8 cellular contexts compared by ENCODE assay signal in the genomic region with DNA sequence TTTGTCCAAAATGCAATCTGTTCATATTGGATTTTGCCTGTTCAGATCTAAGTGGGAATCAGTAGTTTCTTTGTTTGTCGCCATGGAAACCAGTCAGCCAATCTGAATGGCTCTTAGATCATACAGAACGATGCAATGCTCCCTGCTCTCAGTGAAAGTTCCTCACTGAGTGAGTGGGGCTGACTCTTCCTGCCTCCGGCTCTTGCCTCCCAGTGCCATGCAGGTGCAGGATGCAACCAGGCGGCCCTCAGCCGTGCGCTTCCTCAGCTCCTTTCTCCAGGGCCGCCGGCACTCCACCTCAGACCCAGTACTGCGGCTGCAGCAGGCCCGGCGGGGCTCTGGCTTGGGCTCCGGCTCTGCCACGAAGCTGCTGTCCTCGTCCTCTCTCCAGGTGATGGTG. TPM values are rescaled to one million over a fixed set of nuclear protein-coding genes. Genes with fewer than 3 reads are reported as not detected.
DNase-seq lines count a peak whose midpoint lies in the region; ATAC-seq, FAIRE-seq and TF ChIP-seq lines count a peak whose summit lies in the region.

A gene with protein sequence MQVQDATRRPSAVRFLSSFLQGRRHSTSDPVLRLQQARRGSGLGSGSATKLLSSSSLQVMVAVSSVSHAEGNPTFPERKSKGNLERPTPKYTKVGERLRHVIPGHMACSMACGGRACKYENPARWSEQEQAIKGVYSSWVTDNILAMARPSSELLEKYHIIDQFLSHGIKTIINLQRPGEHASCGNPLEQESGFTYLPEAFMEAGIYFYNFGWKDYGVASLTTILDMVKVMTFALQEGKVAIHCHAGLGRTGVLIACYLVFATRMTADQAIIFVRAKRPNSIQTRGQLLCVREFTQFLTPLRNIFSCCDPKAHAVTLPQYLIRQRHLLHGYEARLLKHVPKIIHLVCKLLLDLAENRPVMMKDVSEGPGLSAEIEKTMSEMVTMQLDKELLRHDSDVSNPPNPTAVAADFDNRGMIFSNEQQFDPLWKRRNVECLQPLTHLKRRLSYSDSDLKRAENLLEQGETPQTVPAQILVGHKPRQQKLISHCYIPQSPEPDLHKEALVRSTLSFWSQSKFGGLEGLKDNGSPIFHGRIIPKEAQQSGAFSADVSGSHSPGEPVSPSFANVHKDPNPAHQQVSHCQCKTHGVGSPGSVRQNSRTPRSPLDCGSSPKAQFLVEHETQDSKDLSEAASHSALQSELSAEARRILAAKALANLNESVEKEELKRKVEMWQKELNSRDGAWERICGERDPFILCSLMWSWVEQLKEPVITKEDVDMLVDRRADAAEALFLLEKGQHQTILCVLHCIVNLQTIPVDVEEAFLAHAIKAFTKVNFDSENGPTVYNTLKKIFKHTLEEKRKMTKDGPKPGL (plus strand): TSS at position 151 of the 400 bp plus-strand sequence. CDS start 67 bp downstream, at position 218.

- H3K4me1 Mint-ChIP-seq in GM23338: peaks cover 32% of the 10 kb centered on the region

- no peak for TF ChIP-seq POLR2A in GM18505 (IDR thresholded peaks at IDR 0.05; ENCODE audit: borderline replicate concordance, extremely low read depth, insufficient read depth, insufficient read length)

- peak within 1 kb of the TSS; percentile 80 for H3K27ac Mint-ChIP-seq in GM23338

- peak within 1 kb of the TSS; percentile 67 for H3K4me2 ChIP-seq in GM23338

- H3K9me3 Mint-ChIP-seq in GM23338: no peaks in the 10 kb centered on the region

- H3K27ac ChIP-seq in GM23338 (ENCODE audit: low read depth): peak within 1 kb of the TSS; percentile 78

- H3K4me3 ChIP-seq in GM23338: peak within 1 kb of the TSS; percentile 35

- H3K4me3 Mint-ChIP-seq in GM23338: peak within 1 kb of the TSS; percentile 57

- no peaks in the 10 kb centered on the region for H3K27me3 ChIP-seq in GM23338 (ENCODE audit: insufficient read depth)

- no peaks in the 10 kb centered on the region for H3K79me2 ChIP-seq in GM23338 (replicated peaks; ENCODE audit: insufficient read depth)

- no peak within 1 kb of the TSS for H2AFZ ChIP-seq in GM23338

- no peaks in the 10 kb centered on the region for H3K36me3 ChIP-seq in GM23338 (ENCODE audit: insufficient read depth)

- H3F3A ChIP-seq in GM23338 (replicated peaks; ENCODE audit: low read depth): no peaks in the 10 kb centered on the region

- TF ChIP-seq CTCF in GM23338 (conservative IDR thresholded peaks at IDR 0.05; ENCODE audit: low read depth in 2 of 2): no peak

- peaks cover 9% of the 10 kb centered on the region for H3K4me1 ChIP-seq in GM23338 (ENCODE audit: insufficient read depth)

- H3K36me3 Mint-ChIP-seq in GM23338 (ENCODE audit: low read depth): peaks cover 4% of the 10 kb centered on the region; the same call in 1 of the 3 replicates

- H4K20me1 ChIP-seq in GM23338 (replicated peaks; ENCODE audit: insufficient read depth): no peaks in the 10 kb centered on the region

- FAIRE-seq in frontal cortex (lab: Jason Lieb, UNC): peak; percentile 65

- no peaks in the 10 kb centered on the region for H3K9me2 ChIP-seq in GM23338 (ENCODE audit: insufficient read depth)

- ATAC-seq in GM23338 (peak; percentile 97), GM18505 (IDR thresholded peaks at IDR 0.05; ENCODE audit: unreplicated experiment) (no peak), HG03521 (IDR thresholded peaks at IDR 0.05; ENCODE audit: unreplicated experiment) (no peak), GM19395 (IDR thresholded peaks at IDR 0.05; ENCODE audit: unreplicated experiment) (no peak)

- H3K27me3 Mint-ChIP-seq in GM23338 (ENCODE audit: insufficient read depth, low read depth, poor library complexity): peaks cover 2% of the 10 kb centered on the region

- DNase-seq in GM23338 (ENCODE audit: low spot score) (peak; percentile 88), RKO (ENCODE audit: low spot score) (peak; percentile 87), frontal cortex (ENCODE audit: low spot score in 2 of 2) (peak; percentile 62 to 73), pons (ENCODE audit: low spot score) (peak; percentile 98)
- no peak for DNase-seq in effector CD4-positive, alpha-beta T cell

TF ChIP-seq in GM23338, 12 proteins besides CTCF, POLR2A, EP300 and RAD21 (continues in another document):
- TF ChIP-seq ZNF331 (CRISPR knock-in tag; IDR thresholded peaks at IDR 0.05; ENCODE audit: low read depth): no peak
- no peak for TF ChIP-seq EZH2phosphoT487 (IDR thresholded peaks at IDR 0.05; ENCODE audit: unreplicated experiment)
- TF ChIP-seq, protein P1, sequence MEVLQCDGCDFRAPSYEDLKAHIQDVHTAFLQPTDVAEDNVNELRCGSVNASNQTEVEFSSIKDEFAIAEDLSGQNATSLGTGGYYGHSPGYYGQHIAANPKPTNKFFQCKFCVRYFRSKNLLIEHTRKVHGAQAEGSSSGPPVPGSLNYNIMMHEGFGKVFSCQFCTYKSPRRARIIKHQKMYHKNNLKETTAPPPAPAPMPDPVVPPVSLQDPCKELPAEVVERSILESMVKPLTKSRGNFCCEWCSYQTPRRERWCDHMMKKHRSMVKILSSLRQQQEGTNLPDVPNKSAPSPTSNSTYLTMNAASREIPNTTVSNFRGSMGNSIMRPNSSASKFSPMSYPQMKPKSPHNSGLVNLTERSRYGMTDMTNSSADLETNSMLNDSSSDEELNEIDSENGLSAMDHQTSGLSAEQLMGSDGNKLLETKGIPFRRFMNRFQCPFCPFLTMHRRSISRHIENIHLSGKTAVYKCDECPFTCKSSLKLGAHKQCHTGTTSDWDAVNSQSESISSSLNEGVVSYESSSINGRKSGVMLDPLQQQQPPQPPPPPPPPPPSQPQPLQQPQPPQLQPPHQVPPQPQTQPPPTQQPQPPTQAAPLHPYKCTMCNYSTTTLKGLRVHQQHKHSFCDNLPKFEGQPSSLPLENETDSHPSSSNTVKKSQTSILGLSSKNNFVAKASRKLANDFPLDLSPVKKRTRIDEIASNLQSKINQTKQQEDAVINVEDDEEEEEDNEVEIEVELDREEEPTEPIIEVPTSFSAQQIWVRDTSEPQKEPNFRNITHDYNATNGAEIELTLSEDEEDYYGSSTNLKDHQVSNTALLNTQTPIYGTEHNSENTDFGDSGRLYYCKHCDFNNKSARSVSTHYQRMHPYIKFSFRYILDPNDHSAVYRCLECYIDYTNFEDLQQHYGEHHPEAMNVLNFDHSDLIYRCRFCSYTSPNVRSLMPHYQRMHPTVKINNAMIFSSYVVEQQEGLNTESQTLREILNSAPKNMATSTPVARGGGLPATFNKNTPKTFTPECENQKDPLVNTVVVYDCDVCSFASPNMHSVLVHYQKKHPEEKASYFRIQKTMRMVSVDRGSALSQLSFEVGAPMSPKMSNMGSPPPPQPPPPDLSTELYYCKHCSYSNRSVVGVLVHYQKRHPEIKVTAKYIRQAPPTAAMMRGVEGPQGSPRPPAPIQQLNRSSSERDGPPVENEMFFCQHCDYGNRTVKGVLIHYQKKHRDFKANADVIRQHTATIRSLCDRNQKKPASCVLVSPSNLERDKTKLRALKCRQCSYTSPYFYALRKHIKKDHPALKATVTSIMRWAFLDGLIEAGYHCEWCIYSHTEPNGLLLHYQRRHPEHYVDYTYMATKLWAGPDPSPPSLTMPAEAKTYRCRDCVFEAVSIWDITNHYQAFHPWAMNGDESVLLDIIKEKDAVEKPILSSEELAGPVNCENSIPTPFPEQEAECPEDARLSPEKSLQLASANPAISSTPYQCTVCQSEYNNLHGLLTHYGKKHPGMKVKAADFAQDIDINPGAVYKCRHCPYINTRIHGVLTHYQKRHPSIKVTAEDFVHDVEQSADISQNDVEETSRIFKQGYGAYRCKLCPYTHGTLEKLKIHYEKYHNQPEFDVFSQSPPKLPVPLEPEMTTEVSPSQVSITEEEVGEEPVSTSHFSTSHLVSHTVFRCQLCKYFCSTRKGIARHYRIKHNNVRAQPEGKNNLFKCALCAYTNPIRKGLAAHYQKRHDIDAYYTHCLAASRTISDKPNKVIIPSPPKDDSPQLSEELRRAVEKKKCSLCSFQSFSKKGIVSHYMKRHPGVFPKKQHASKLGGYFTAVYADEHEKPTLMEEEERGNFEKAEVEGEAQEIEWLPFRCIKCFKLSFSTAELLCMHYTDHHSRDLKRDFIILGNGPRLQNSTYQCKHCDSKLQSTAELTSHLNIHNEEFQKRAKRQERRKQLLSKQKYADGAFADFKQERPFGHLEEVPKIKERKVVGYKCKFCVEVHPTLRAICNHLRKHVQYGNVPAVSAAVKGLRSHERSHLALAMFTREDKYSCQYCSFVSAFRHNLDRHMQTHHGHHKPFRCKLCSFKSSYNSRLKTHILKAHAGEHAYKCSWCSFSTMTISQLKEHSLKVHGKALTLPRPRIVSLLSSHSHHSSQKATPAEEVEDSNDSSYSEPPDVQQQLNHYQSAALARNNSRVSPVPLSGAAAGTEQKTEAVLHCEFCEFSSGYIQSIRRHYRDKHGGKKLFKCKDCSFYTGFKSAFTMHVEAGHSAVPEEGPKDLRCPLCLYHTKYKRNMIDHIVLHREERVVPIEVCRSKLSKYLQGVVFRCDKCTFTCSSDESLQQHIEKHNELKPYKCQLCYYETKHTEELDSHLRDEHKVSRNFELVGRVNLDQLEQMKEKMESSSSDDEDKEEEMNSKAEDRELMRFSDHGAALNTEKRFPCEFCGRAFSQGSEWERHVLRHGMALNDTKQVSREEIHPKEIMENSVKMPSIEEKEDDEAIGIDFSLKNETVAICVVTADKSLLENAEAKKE (CRISPR knock-in tag; IDR thresholded peaks at IDR 0.05): no peak
- TF ChIP-seq NANOG (IDR thresholded peaks at IDR 0.05; ENCODE audit: borderline replicate concordance): no peak
- no peak for TF ChIP-seq STAT1 (IDR thresholded peaks at IDR 0.05; ENCODE audit: unreplicated experiment)
- no peak for TF ChIP-seq JUNB (IDR thresholded peaks at IDR 0.05; ENCODE audit: unreplicated experiment)
- no peak for TF ChIP-seq CREB1 (CRISPR knock-in tag; IDR thresholded peaks at IDR 0.05; ENCODE audit: low read depth)
- no peak for TF ChIP-seq ZNF114 (CRISPR knock-in tag; IDR thresholded peaks at IDR 0.05)
- TF ChIP-seq POLR2AphosphoS5 (IDR thresholded peaks at IDR 0.05; ENCODE audit: low read depth): no peak
- no peak for TF ChIP-seq ETS1 (IDR thresholded peaks at IDR 0.05)
- TF ChIP-seq EZH2 (IDR thresholded peaks at IDR 0.05; ENCODE audit: low read depth, unreplicated experiment): no peak

RNA-seq across cellular contexts. Expression of the gene that starts here (rescaled TPM):
- total RNA-seq in GM23338 (2014; rRNA removed; shearing (Covaris generic)): 10.0 and 10.6 TPM in 2 replicates
- polyA plus RNA-seq in GM23338 (2016; fragmentation: Nextera tagmentation; extraction: Ambion mirVana): 3.8 and 4.3 TPM in 2 replicates
- 13.9 TPM for total RNA-seq in frontal cortex
